1 cellular context compared by ENCODE assay signal in the genomic region with DNA sequence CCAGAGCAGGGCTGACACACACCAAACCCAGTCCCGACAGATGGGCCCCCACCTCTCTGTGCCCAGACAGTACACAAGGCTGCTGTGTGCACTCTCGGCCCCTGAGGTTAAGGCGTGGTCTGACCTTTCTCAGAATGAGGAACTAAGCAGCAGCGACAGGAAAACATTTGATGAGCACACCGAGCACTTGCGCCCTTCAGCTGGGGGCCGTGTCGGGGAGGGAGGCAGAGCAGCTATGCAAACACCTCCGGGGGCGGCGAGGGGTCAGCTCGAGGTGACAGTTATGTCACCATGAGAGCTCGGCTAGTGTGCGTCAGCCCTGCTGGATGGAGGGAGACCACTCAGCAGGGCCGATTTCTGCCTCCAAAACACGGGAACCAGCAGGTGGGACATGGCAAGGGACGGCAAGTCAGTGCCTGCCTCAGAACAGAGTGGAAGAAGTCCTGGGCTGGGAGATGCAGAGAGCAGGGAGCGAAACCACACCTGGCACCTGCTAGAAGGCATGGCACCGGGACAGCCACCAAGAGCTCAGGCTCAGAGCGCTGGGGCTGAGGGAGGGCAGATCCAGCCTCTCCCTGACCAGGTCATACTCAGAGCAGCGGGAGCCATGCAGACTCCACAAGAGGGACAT.
TF ChIP-seq lines count a peak whose summit lies in the region.

No MANE protein-coding gene starts in this region.

TF ChIP-seq in HepG2, 621 proteins besides CTCF, POLR2A, EP300 and RAD21 (continued from another document and continues in another):
- TF ChIP-seq, protein P1, sequence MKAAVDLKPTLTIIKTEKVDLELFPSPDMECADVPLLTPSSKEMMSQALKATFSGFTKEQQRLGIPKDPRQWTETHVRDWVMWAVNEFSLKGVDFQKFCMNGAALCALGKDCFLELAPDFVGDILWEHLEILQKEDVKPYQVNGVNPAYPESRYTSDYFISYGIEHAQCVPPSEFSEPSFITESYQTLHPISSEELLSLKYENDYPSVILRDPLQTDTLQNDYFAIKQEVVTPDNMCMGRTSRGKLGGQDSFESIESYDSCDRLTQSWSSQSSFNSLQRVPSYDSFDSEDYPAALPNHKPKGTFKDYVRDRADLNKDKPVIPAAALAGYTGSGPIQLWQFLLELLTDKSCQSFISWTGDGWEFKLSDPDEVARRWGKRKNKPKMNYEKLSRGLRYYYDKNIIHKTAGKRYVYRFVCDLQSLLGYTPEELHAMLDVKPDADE (CRISPR knock-in tag; IDR thresholded peaks at IDR 0.05): no peak
- TF ChIP-seq, protein P2, sequence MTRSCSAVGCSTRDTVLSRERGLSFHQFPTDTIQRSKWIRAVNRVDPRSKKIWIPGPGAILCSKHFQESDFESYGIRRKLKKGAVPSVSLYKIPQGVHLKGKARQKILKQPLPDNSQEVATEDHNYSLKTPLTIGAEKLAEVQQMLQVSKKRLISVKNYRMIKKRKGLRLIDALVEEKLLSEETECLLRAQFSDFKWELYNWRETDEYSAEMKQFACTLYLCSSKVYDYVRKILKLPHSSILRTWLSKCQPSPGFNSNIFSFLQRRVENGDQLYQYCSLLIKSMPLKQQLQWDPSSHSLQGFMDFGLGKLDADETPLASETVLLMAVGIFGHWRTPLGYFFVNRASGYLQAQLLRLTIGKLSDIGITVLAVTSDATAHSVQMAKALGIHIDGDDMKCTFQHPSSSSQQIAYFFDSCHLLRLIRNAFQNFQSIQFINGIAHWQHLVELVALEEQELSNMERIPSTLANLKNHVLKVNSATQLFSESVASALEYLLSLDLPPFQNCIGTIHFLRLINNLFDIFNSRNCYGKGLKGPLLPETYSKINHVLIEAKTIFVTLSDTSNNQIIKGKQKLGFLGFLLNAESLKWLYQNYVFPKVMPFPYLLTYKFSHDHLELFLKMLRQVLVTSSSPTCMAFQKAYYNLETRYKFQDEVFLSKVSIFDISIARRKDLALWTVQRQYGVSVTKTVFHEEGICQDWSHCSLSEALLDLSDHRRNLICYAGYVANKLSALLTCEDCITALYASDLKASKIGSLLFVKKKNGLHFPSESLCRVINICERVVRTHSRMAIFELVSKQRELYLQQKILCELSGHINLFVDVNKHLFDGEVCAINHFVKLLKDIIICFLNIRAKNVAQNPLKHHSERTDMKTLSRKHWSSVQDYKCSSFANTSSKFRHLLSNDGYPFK (CRISPR knock-in tag; IDR thresholded peaks at IDR 0.05; ENCODE audit: borderline replicate concordance): peak; percentile 99
- TF ChIP-seq ZSCAN29 (CRISPR knock-in tag; conservative IDR thresholded peaks at IDR 0.05): peak; percentile 98
- no peak for TF ChIP-seq HNRNPH1 (optimal IDR thresholded peaks at IDR 0.05; ENCODE audit: low read depth, low read length)
- TF ChIP-seq TOPORS (CRISPR knock-in tag; IDR thresholded peaks at IDR 0.05): peak; percentile 70; the same call in 1 of the 2 replicates
- TF ChIP-seq, protein P3, sequence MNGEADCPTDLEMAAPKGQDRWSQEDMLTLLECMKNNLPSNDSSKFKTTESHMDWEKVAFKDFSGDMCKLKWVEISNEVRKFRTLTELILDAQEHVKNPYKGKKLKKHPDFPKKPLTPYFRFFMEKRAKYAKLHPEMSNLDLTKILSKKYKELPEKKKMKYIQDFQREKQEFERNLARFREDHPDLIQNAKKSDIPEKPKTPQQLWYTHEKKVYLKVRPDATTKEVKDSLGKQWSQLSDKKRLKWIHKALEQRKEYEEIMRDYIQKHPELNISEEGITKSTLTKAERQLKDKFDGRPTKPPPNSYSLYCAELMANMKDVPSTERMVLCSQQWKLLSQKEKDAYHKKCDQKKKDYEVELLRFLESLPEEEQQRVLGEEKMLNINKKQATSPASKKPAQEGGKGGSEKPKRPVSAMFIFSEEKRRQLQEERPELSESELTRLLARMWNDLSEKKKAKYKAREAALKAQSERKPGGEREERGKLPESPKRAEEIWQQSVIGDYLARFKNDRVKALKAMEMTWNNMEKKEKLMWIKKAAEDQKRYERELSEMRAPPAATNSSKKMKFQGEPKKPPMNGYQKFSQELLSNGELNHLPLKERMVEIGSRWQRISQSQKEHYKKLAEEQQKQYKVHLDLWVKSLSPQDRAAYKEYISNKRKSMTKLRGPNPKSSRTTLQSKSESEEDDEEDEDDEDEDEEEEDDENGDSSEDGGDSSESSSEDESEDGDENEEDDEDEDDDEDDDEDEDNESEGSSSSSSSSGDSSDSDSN (CRISPR knock-in tag; IDR thresholded peaks at IDR 0.05): peak; percentile 88
- TF ChIP-seq ATAD3A (CRISPR knock-in tag; IDR thresholded peaks at IDR 0.05): no peak
- TF ChIP-seq, protein P4, sequence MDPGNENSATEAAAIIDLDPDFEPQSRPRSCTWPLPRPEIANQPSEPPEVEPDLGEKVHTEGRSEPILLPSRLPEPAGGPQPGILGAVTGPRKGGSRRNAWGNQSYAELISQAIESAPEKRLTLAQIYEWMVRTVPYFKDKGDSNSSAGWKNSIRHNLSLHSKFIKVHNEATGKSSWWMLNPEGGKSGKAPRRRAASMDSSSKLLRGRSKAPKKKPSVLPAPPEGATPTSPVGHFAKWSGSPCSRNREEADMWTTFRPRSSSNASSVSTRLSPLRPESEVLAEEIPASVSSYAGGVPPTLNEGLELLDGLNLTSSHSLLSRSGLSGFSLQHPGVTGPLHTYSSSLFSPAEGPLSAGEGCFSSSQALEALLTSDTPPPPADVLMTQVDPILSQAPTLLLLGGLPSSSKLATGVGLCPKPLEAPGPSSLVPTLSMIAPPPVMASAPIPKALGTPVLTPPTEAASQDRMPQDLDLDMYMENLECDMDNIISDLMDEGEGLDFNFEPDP (CRISPR knock-in tag; conservative IDR thresholded peaks at IDR 0.05): no peak
- TF ChIP-seq MEIS2 (CRISPR knock-in tag; IDR thresholded peaks at IDR 0.05): peak; percentile 95
- TF ChIP-seq, protein P5, sequence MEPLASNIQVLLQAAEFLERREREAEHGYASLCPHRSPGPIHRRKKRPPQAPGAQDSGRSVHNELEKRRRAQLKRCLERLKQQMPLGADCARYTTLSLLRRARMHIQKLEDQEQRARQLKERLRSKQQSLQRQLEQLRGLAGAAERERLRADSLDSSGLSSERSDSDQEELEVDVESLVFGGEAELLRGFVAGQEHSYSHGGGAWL (CRISPR knock-in tag; IDR thresholded peaks at IDR 0.05): peak; percentile 82
- TF ChIP-seq ZNF24 (IDR thresholded peaks at IDR 0.05): no peak
- TF ChIP-seq BCL6 (CRISPR knock-in tag; IDR thresholded peaks at IDR 0.05): peak; percentile 98
- TF ChIP-seq CHD4 (IDR thresholded peaks at IDR 0.05; ENCODE audit: borderline replicate concordance, low read length): no peak
- no peak for TF ChIP-seq ZNF841 (CRISPR knock-in tag; IDR thresholded peaks at IDR 0.05; ENCODE audit: borderline replicate concordance)
- 0 out of 2 replicates have a peak, but pooled peaks have one; percentile 35 for TF ChIP-seq SP2 (CRISPR knock-in tag; IDR thresholded peaks at IDR 0.05)
- TF ChIP-seq NFKBIZ (CRISPR knock-in tag; IDR thresholded peaks at IDR 0.05): peak; percentile 93
- TF ChIP-seq ZNF232 (CRISPR knock-in tag; IDR thresholded peaks at IDR 0.05; ENCODE audit: borderline replicate concordance): no peak
- peak; percentile 99 for TF ChIP-seq HDAC1 (CRISPR knock-in tag; IDR thresholded peaks at IDR 0.05)
- TF ChIP-seq NFRKB (IDR thresholded peaks at IDR 0.05): no peak
- TF ChIP-seq, protein P6, sequence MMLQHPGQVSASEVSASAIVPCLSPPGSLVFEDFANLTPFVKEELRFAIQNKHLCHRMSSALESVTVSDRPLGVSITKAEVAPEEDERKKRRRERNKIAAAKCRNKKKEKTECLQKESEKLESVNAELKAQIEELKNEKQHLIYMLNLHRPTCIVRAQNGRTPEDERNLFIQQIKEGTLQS (CRISPR knock-in tag; IDR thresholded peaks at IDR 0.05): peak; percentile 87
- TF ChIP-seq, protein P7, sequence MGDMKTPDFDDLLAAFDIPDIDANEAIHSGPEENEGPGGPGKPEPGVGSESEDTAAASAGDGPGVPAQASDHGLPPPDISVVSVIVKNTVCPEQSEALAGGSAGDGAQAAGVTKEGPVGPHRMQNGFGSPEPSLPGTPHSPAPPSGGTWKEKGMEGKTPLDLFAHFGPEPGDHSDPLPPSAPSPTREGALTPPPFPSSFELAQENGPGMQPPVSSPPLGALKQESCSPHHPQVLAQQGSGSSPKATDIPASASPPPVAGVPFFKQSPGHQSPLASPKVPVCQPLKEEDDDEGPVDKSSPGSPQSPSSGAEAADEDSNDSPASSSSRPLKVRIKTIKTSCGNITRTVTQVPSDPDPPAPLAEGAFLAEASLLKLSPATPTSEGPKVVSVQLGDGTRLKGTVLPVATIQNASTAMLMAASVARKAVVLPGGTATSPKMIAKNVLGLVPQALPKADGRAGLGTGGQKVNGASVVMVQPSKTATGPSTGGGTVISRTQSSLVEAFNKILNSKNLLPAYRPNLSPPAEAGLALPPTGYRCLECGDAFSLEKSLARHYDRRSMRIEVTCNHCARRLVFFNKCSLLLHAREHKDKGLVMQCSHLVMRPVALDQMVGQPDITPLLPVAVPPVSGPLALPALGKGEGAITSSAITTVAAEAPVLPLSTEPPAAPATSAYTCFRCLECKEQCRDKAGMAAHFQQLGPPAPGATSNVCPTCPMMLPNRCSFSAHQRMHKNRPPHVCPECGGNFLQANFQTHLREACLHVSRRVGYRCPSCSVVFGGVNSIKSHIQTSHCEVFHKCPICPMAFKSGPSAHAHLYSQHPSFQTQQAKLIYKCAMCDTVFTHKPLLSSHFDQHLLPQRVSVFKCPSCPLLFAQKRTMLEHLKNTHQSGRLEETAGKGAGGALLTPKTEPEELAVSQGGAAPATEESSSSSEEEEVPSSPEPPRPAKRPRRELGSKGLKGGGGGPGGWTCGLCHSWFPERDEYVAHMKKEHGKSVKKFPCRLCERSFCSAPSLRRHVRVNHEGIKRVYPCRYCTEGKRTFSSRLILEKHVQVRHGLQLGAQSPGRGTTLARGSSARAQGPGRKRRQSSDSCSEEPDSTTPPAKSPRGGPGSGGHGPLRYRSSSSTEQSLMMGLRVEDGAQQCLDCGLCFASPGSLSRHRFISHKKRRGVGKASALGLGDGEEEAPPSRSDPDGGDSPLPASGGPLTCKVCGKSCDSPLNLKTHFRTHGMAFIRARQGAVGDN (CRISPR knock-in tag; IDR thresholded peaks at IDR 0.05): peak; percentile 100
- peak; percentile 96 for TF ChIP-seq NRL (CRISPR knock-in tag; IDR thresholded peaks at IDR 0.05; ENCODE audit: borderline replicate concordance)
- TF ChIP-seq, protein P8, sequence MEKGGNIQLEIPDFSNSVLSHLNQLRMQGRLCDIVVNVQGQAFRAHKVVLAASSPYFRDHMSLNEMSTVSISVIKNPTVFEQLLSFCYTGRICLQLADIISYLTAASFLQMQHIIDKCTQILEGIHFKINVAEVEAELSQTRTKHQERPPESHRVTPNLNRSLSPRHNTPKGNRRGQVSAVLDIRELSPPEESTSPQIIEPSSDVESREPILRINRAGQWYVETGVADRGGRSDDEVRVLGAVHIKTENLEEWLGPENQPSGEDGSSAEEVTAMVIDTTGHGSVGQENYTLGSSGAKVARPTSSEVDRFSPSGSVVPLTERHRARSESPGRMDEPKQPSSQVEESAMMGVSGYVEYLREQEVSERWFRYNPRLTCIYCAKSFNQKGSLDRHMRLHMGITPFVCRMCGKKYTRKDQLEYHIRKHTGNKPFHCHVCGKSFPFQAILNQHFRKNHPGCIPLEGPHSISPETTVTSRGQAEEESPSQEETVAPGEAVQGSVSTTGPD (CRISPR knock-in tag; IDR thresholded peaks at IDR 0.05): peak; percentile 61; the same call in 1 of the 2 replicates
- TF ChIP-seq CCDC6 (CRISPR knock-in tag; IDR thresholded peaks at IDR 0.05): peak; percentile 91
- TF ChIP-seq RCOR2 (CRISPR knock-in tag; IDR thresholded peaks at IDR 0.05): peak; percentile 90
- 0 out of 2 replicates have a peak, but pooled peaks have one; percentile 24 for TF ChIP-seq ZNF672 (CRISPR knock-in tag; IDR thresholded peaks at IDR 0.05)
- TF ChIP-seq, protein P9, sequence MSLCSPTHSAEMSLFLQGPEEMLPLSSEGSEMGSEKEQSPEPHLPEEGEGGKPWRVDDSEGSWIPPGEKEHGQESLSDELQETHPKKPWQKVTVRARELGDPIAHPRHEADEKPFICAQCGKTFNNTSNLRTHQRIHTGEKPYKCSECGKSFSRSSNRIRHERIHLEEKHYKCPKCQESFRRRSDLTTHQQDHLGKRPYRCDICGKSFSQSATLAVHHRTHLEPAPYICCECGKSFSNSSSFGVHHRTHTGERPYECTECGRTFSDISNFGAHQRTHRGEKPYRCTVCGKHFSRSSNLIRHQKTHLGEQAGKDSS (CRISPR knock-in tag; IDR thresholded peaks at IDR 0.05; ENCODE audit: borderline replicate concordance, low read depth): peak; percentile 99
- TF ChIP-seq, protein P10, sequence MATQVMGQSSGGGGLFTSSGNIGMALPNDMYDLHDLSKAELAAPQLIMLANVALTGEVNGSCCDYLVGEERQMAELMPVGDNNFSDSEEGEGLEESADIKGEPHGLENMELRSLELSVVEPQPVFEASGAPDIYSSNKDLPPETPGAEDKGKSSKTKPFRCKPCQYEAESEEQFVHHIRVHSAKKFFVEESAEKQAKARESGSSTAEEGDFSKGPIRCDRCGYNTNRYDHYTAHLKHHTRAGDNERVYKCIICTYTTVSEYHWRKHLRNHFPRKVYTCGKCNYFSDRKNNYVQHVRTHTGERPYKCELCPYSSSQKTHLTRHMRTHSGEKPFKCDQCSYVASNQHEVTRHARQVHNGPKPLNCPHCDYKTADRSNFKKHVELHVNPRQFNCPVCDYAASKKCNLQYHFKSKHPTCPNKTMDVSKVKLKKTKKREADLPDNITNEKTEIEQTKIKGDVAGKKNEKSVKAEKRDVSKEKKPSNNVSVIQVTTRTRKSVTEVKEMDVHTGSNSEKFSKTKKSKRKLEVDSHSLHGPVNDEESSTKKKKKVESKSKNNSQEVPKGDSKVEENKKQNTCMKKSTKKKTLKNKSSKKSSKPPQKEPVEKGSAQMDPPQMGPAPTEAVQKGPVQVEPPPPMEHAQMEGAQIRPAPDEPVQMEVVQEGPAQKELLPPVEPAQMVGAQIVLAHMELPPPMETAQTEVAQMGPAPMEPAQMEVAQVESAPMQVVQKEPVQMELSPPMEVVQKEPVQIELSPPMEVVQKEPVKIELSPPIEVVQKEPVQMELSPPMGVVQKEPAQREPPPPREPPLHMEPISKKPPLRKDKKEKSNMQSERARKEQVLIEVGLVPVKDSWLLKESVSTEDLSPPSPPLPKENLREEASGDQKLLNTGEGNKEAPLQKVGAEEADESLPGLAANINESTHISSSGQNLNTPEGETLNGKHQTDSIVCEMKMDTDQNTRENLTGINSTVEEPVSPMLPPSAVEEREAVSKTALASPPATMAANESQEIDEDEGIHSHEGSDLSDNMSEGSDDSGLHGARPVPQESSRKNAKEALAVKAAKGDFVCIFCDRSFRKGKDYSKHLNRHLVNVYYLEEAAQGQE (IDR thresholded peaks at IDR 0.05; ENCODE audit: borderline replicate concordance in 1 of 2, low read depth in 1 of 2, low read length in 2 of 2): peak in 1 of 2 experiments; percentile 45; a peak in 1 of 4 replicates
- peak; percentile 90 for TF ChIP-seq ZNF543 (CRISPR knock-in tag; IDR thresholded peaks at IDR 0.05)
- TF ChIP-seq, protein P11, sequence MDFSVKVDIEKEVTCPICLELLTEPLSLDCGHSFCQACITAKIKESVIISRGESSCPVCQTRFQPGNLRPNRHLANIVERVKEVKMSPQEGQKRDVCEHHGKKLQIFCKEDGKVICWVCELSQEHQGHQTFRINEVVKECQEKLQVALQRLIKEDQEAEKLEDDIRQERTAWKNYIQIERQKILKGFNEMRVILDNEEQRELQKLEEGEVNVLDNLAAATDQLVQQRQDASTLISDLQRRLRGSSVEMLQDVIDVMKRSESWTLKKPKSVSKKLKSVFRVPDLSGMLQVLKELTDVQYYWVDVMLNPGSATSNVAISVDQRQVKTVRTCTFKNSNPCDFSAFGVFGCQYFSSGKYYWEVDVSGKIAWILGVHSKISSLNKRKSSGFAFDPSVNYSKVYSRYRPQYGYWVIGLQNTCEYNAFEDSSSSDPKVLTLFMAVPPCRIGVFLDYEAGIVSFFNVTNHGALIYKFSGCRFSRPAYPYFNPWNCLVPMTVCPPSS (IDR thresholded peaks at IDR 0.05): no peak
- no peak for TF ChIP-seq SOX6 (IDR thresholded peaks at IDR 0.05)
- peak; percentile 97 for TF ChIP-seq SOX6 (CRISPR knock-in tag; IDR thresholded peaks at IDR 0.05)
- TF ChIP-seq, protein P12, sequence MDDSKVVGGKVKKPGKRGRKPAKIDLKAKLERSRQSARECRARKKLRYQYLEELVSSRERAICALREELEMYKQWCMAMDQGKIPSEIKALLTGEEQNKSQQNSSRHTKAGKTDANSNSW (CRISPR knock-in tag; IDR thresholded peaks at IDR 0.05; ENCODE audit: borderline replicate concordance): no peak
- TF ChIP-seq MLLT10 (CRISPR knock-in tag; IDR thresholded peaks at IDR 0.05): no peak
- TF ChIP-seq MTF1 (CRISPR knock-in tag; IDR thresholded peaks at IDR 0.05): no peak
